Comparison of ENCODE assay signal across 10 cellular contexts in genomic region chr5:172603425-172603824, GRCh38. TPM values are rescaled to one million over a fixed set of nuclear protein-coding genes. Genes with fewer than 3 reads are reported as not detected.
DNase-seq lines count a peak whose midpoint lies in the region; ATAC-seq and TF ChIP-seq lines count a peak whose summit lies in the region.
"Had no signal": no experiment of that assay in that cellular context is flagged by ENCODE, and none has a peak within 500 bp of the region (broad histone marks: within the 10 kb centered on the region; RNA-seq: fewer than 3 reads in every experiment).

No MANE protein-coding gene starts in this region.

- POLR2A ChIA-PET in BJ (lab: Charles Lee), result no interaction called here

- H3K27ac Mint-ChIP-seq in chondrocyte (ENCODE audit: unreplicated experiment), result peak overlapping the region; percentile 73

- CTCF ChIA-PET in BJ (lab: Yijun Ruan, JAX), result interaction anchor here (1.6 kb wide), 1 partner anchor 37 kb away, joined by 3 read pairs; no protein-coding TSS in a partner anchor

- H3K36me3 ChIP-seq in BJ (ENCODE audit: control insufficient read depth, insufficient read depth, low read length), result no peaks in the 10 kb centered on the region
- H3K36me3 ChIP-seq: BE2C had no signal

- H3K27me3 Mint-ChIP-seq in chondrocyte (ENCODE audit: low read depth), result peaks cover 9% of the 10 kb centered on the region

- H3K9me3 Mint-ChIP-seq in chondrocyte (ENCODE audit: low read depth), result peaks cover 11% of the 10 kb centered on the region

- no peak for TF ChIP-seq CTCF in BJ (IDR thresholded peaks at IDR 0.05; ENCODE audit: insufficient read depth, low read depth, low read length)
- TF ChIP-seq CTCF in chondrocyte (IDR thresholded peaks at IDR 0.05), result no peak

- DNase-seq in BJ (ENCODE audit: low read depth) (peak; percentile 24), chondrocyte (ENCODE audit: low spot score) (no peak), hippocampal formation (lab: John Stamatoyannopoulos, UW) (peak; percentile 19 to 62), retina (peak; percentile 62), T-helper 1 cell (no peak), NOMO-1 treated with dmso at 0.1 percent for 144 hours (lab: John Stamatoyannopoulos, UW; ENCODE audit: unreplicated experiment) (no peak), HPDE6-E6E7 (ENCODE audit: extremely low spot score) (no peak)
- DNase-seq: BE2C, NCI-H1436 treated with DMSO at 0.1 percent for 48 hours had no signal

- no peaks in the 10 kb centered on the region for H3K36me3 Mint-ChIP-seq in chondrocyte (ENCODE audit: low read depth)

- peak overlapping the region; percentile 37 for H3K4me3 Mint-ChIP-seq in chondrocyte (ENCODE audit: unreplicated experiment)

- peaks cover 25% of the 10 kb centered on the region for H3K4me1 Mint-ChIP-seq in chondrocyte (ENCODE audit: low read depth)

- no peak overlapping the region for H3K4me3 ChIP-seq in BJ (ENCODE audit: low read depth, low read length)

- ATAC-seq in HG02981 (IDR thresholded peaks at IDR 0.05; ENCODE audit: unreplicated experiment), result no peak

- H3K27me3 ChIP-seq in BJ (ENCODE audit: control insufficient read depth, insufficient read depth, low read length), result peaks cover 2% of the 10 kb centered on the region; the same call in 1 of the 2 replicates

RNA-seq across cellular contexts. Expression of gene NEURL1B, which starts 37.6 kb away (rescaled TPM):
- polyA plus RNA-seq in BJ (2011; rRNA removed), result 1.5 and 2.3 TPM in 2 replicates
- polyA minus RNA-seq in BJ (2011; rRNA and poly(A)+ RNA removed), result 2.9 and 4.8 TPM in 2 replicates
- total RNA-seq in chondrocyte, result 1.2 to 5.4 TPM (median 4.9 TPM) in 3 replicates

Comparison
In these comparisons a context has a peak if more than half of its experiments do, and no peak if none do; other contexts are left out.
1. DNase-seq: peak in BJ (single experiment), hippocampal formation (2 of 2) and retina (single experiment); none in chondrocyte (single experiment), T-helper 1 cell (0 of 5), NOMO-1 treated with dmso at 0.1 percent for 144 hours (single experiment) and HPDE6-E6E7 (single experiment).